In genomic region chr11:10293423-10294288, GRCh38 we compare ENCODE assay signal across 8 cellular contexts. TPM values are rescaled to one million over a fixed set of nuclear protein-coding genes. Genes with fewer than 3 reads are reported as not detected.
DNase-seq lines count a peak whose midpoint lies in the region; ATAC-seq and TF ChIP-seq lines count a peak whose summit lies in the region.

TSS of gene SBF2 (minus strand) at chr11:10294219. CDS start at chr11:10294069, 150 bp downstream.

- peak in 1 of 2 donors; percentile 53 for TF ChIP-seq POLR2A in thyroid gland (IDR thresholded peaks at IDR 0.05)

- peak within 1 kb of the TSS; percentile 76 for H3K9ac ChIP-seq in KMS-11
- peak within 1 kb of the TSS; percentile 65 for H3K9ac ChIP-seq in SU-DHL-6 (ENCODE audit: low read length)
- peak within 1 kb of the TSS; percentile 97 for H3K9ac ChIP-seq in adipocyte (ENCODE audit: low read length)

- H3K4me3 Mint-ChIP-seq in osteocyte (ENCODE audit: unreplicated experiment): peak within 1 kb of the TSS; percentile 89

- no peaks in the 10 kb centered on the region for H3K27me3 Mint-ChIP-seq in osteocyte (ENCODE audit: unreplicated experiment)

- H4K20me1 ChIP-seq in KMS-11 (ENCODE audit: insufficient read depth) (no peaks in the 10 kb centered on the region), SU-DHL-6 (ENCODE audit: low read depth, low read length) (no peaks in the 10 kb centered on the region)

- H2AFZ ChIP-seq in KMS-11 (ENCODE audit: low read depth): peak within 1 kb of the TSS; percentile 99
- peak within 1 kb of the TSS; percentile 99 for H2AFZ ChIP-seq in SU-DHL-6 (ENCODE audit: low read depth, low read length, severe bottlenecking)

- no peak within 1 kb of the TSS; the same call in 1 of the 2 replicates for H3K27ac ChIP-seq in KMS-11
- H3K27ac ChIP-seq in SU-DHL-6 (ENCODE audit: low read depth, low read length): no peak within 1 kb of the TSS
- H3K27ac ChIP-seq in thyroid gland: peak within 1 kb of the TSS; percentile 93 to 96 (median 93)

- H3F3A ChIP-seq in SU-DHL-6 (ENCODE audit: insufficient read depth): peaks cover 5% of the 10 kb centered on the region; the same call in 1 of the 2 replicates

- ATAC-seq in GM19372 (IDR thresholded peaks at IDR 0.05; ENCODE audit: low read depth, unreplicated experiment): peak; percentile 48
- peak; percentile 89 for ATAC-seq in Right ventricle myocardium inferior

- no peaks in the 10 kb centered on the region; the same call in 1 of the 2 replicates for H3K27me3 ChIP-seq in KMS-11 (ENCODE audit: insufficient read depth, low read depth)
- H3K27me3 ChIP-seq in SU-DHL-6 (ENCODE audit: low read length): no peaks in the 10 kb centered on the region
- H3K27me3 ChIP-seq in adipocyte (replicated peaks; ENCODE audit: control insufficient read depth, insufficient read depth, low read length): no peaks in the 10 kb centered on the region
- H3K27me3 ChIP-seq in thyroid gland: no peaks in the 10 kb centered on the region

- 0% methylated on average over 3 to 4 of the region's 81 CpGs for WGBS in thyroid gland, 2 donors

- no peaks in the 10 kb centered on the region for H3K36me3 ChIP-seq in KMS-11 (ENCODE audit: insufficient read depth)
- H3K36me3 ChIP-seq in SU-DHL-6 (ENCODE audit: low read length): no peaks in the 10 kb centered on the region
- peaks cover 22% of the 10 kb centered on the region for H3K36me3 ChIP-seq in adipocyte (ENCODE audit: control insufficient read depth, insufficient read depth, low read length, severe bottlenecking)
- no peaks in the 10 kb centered on the region for H3K36me3 ChIP-seq in thyroid gland

- H3K4me3 ChIP-seq in KMS-11 (IDR thresholded peaks at IDR 0.05; ENCODE audit: insufficient read depth, low read depth, low read length) (no peak within 1 kb of the TSS), SU-DHL-6 (ENCODE audit: insufficient read depth, low read length, poor library complexity, severe bottlenecking) (peak within 1 kb of the TSS; percentile 72), adipocyte (ENCODE audit: low read length) (peak within 1 kb of the TSS; percentile 79), thyroid gland (replicated peaks in 1 of 3) (peak within 1 kb of the TSS; percentile 88 to 92 (median 89))

- peak; percentile 86 for DNase-seq in Ammon's horn (ENCODE audit: low spot score)
- peak; percentile 96 for DNase-seq in adipocyte (ENCODE audit: low read depth)
- peak; percentile 95 for DNase-seq in Right ventricle myocardium inferior (ENCODE audit: missing footprints)
- DNase-seq in osteocyte (ENCODE audit: extremely low spot score, unreplicated experiment): peak; percentile 95
- DNase-seq in thyroid gland: peak; percentile 81 to 83

- intact Hi-C loops in Right ventricle myocardium inferior (cut with DNase I) (no loop called here), thyroid gland (cut with DNase I) (no loop called here)

- H3K9me3 ChIP-seq in SU-DHL-6 (ENCODE audit: insufficient read depth, low read length): no peaks in the 10 kb centered on the region
- H3K9me3 ChIP-seq in adipocyte (ENCODE audit: control insufficient read depth, low read length): no peaks in the 10 kb centered on the region
- no peaks in the 10 kb centered on the region for H3K9me3 ChIP-seq in thyroid gland

- peak within 1 kb of the TSS; percentile 98 for H3K4me2 ChIP-seq in KMS-11
- H3K4me2 ChIP-seq in SU-DHL-6 (ENCODE audit: low read depth, low read length, poor library complexity, severe bottlenecking): peak within 1 kb of the TSS; percentile 71

- peaks cover 7% of the 10 kb centered on the region for H3K36me3 Mint-ChIP-seq in osteocyte (ENCODE audit: unreplicated experiment)

- H3K27ac Mint-ChIP-seq in osteocyte (ENCODE audit: unreplicated experiment): peak within 1 kb of the TSS; percentile 94

- TF ChIP-seq CTCF in KMS-11 (conservative IDR thresholded peaks at IDR 0.05; ENCODE audit: low read depth, low read length): no peak
- TF ChIP-seq CTCF in SU-DHL-6 (IDR thresholded peaks at IDR 0.05; ENCODE audit: insufficient read depth, low read length, poor library complexity, severe bottlenecking): no peak
- TF ChIP-seq CTCF in osteocyte (IDR thresholded peaks at IDR 0.05): no peak
- TF ChIP-seq CTCF in thyroid gland (IDR thresholded peaks at IDR 0.05): no peak

- no peaks in the 10 kb centered on the region for H3K9me2 ChIP-seq in SU-DHL-6 (replicated peaks; ENCODE audit: insufficient read depth, low read length)

- peaks cover 43% of the 10 kb centered on the region for H3K4me1 Mint-ChIP-seq in osteocyte (ENCODE audit: unreplicated experiment)

- no peaks in the 10 kb centered on the region for H3K9me3 Mint-ChIP-seq in osteocyte (ENCODE audit: unreplicated experiment)

- peaks cover 56% of the 10 kb centered on the region for H3K4me1 ChIP-seq in KMS-11 (ENCODE audit: low read depth, poor library complexity, severe bottlenecking)
- H3K4me1 ChIP-seq in adipocyte (ENCODE audit: control insufficient read depth, insufficient read depth, low read length): peaks cover 33% of the 10 kb centered on the region
- H3K4me1 ChIP-seq in thyroid gland: peaks cover 5 to 26% of the 10 kb centered on the region in 2 donors

- H3K79me2 ChIP-seq in KMS-11 (ENCODE audit: insufficient read depth, low read depth) (no peaks in the 10 kb centered on the region), SU-DHL-6 (ENCODE audit: insufficient read depth, low read length) (no peaks in the 10 kb centered on the region)

RNA-seq across cellular contexts. Expression of gene SBF2, which starts in this region (rescaled TPM):
- total RNA-seq in Right ventricle myocardium inferior: 16.7 TPM
- total RNA-seq in osteocyte: 65.2 and 80.0 TPM in 2 replicates
- 10 to 100 TPM; 67.5 to 92.9 (median 71.6) TPM for total RNA-seq in thyroid gland

Comparison
In these comparisons a context has a peak if more than half of its experiments do, and no peak if none do; other contexts are left out.
1. H3K27ac ChIP-seq: peak in thyroid gland (3 of 3); none in KMS-11 (single experiment) and SU-DHL-6 (single experiment).
2. Peak in every context shown above with its lines, with median percentiles within 50 percentile points of each other: DNase-seq and H3K9ac ChIP-seq.